25 cellular contexts compared by ENCODE assay signal in genomic region chr17:16243385-16243784, GRCh38.
DNase-seq lines count a peak whose midpoint lies in the region; ATAC-seq and TF ChIP-seq lines count a peak whose summit lies in the region.
"Had no signal": no experiment of that assay in that cellular context is flagged by ENCODE, and none has a peak within 500 bp of the region (broad histone marks: within the 10 kb centered on the region; RNA-seq: fewer than 3 reads in every experiment).

No MANE protein-coding gene starts in this region.

- no peaks in the 10 kb centered on the region for H4K20me1 ChIP-seq in OCI-LY3 (ENCODE audit: insufficient read depth, low read length)

- H3K4me3 Mint-ChIP-seq in effector memory CD8-positive, alpha-beta T cell = no peak overlapping the region
- no peak overlapping the region for H3K4me3 Mint-ChIP-seq in stimulated activated effector memory CD8-positive, alpha-beta T cell treated with anti-CD3 and anti-CD28 coated beads, Interleukin-12 subunit alpha, Interleukin-12 subunit beta, amount 100 ng/mL, for 72 hours
- H3K4me3 Mint-ChIP-seq: activated CD8-positive, alpha-beta T cell treated with anti-CD3 and anti-CD28 coated beads for 36 hours; activated naive CD8-positive, alpha-beta T cell treated with anti-CD3 and anti-CD28 coated beads, Interleukin-2, amount 10 ng/mL, durations not matched to agents 7 days and 5 days; CD4-positive, alpha-beta T cell; neural crest cell had no signal

- peak overlapping the region; percentile 53 for H3K27ac ChIP-seq in HUES48 (ENCODE audit: low read depth, low read length)
- 0 out of 2 replicates have a peak overlapping the region, but pooled peaks have one; percentile 17 for H3K27ac ChIP-seq in OCI-LY3 (ENCODE audit: low read length)
- no peak overlapping the region for H3K27ac ChIP-seq in brain microvascular endothelial cell
- H3K27ac ChIP-seq: lower lobe of right lung, suprapubic skin had no signal

- H3K4me1 Mint-ChIP-seq in effector memory CD8-positive, alpha-beta T cell (ENCODE audit: low read depth in 2 of 2) = peaks cover 5 to 8% of the 10 kb centered on the region in 2 donors
- peaks cover 14% of the 10 kb centered on the region for H3K4me1 Mint-ChIP-seq in stimulated activated effector memory CD8-positive, alpha-beta T cell treated with anti-CD3 and anti-CD28 coated beads, Interleukin-12 subunit alpha, Interleukin-12 subunit beta, amount 100 ng/mL, for 72 hours

- ATAC-seq in effector memory CD8-positive, alpha-beta T cell (replicated peaks) = no peak
- no peak for ATAC-seq in stimulated activated effector memory CD8-positive, alpha-beta T cell treated with anti-CD3 and anti-CD28 coated beads, Interleukin-12 subunit alpha, Interleukin-12 subunit beta, amount 100 ng/mL, for 72 hours
- ATAC-seq: activated CD8-positive, alpha-beta T cell treated with anti-CD3 and anti-CD28 coated beads for 36 hours; lower lobe of right lung; sciatic nerve; SK-N-SH treated with all-trans-retinoic acid at 6 μM for 48 hours had no signal

- H3K79me2 ChIP-seq in OCI-LY3 (ENCODE audit: low read length) = no peaks in the 10 kb centered on the region; the same call in 1 of the 2 replicates

- TF ChIP-seq CTCF in OCI-LY3 (IDR thresholded peaks at IDR 0.05; ENCODE audit: low read depth, low read length) (no peak), brain microvascular endothelial cell (IDR thresholded peaks at IDR 0.05; ENCODE audit: low read depth, low read length, missing control alignments) (no peak)

- in situ Hi-C loops in brain microvascular endothelial cell (cut with HindIII; ENCODE audit: low pct_ligation_motif_present, low sequenced_read_pairs) = no loop called here

- H3K36me3 Mint-ChIP-seq in effector memory CD8-positive, alpha-beta T cell (ENCODE audit: insufficient read depth) = peaks cover 11% of the 10 kb centered on the region
- H3K36me3 Mint-ChIP-seq in stimulated activated effector memory CD8-positive, alpha-beta T cell treated with anti-CD3 and anti-CD28 coated beads, Interleukin-12 subunit alpha, Interleukin-12 subunit beta, amount 100 ng/mL, for 72 hours = peaks cover 5% of the 10 kb centered on the region

- H3K27me3 ChIP-seq in HUES48 (ENCODE audit: control insufficient read depth, insufficient read depth, low read length) (no peaks in the 10 kb centered on the region), OCI-LY3 (ENCODE audit: low read depth, low read length) (no peaks in the 10 kb centered on the region), brain microvascular endothelial cell (replicated peaks) (no peaks in the 10 kb centered on the region)
- H3K27me3 ChIP-seq: suprapubic skin had no signal

- no peaks in the 10 kb centered on the region for H3K27me3 Mint-ChIP-seq in effector memory CD8-positive, alpha-beta T cell
- H3K27me3 Mint-ChIP-seq: activated CD8-positive, alpha-beta T cell treated with anti-CD3 and anti-CD28 coated beads for 36 hours; activated naive CD8-positive, alpha-beta T cell treated with anti-CD3 and anti-CD28 coated beads, Interleukin-2, amount 10 ng/mL, durations not matched to agents 7 days and 5 days; CD4-positive, alpha-beta T cell had no signal

- H2AFZ ChIP-seq in OCI-LY3 (ENCODE audit: low read depth, low read length) = peak overlapping the region; percentile 48; the same call in 1 of the 2 replicates

- H3K9me3 ChIP-seq in HUES48 (ENCODE audit: control insufficient read depth, insufficient read depth, low read length) (no peaks in the 10 kb centered on the region), OCI-LY3 (ENCODE audit: insufficient read depth, low read length) (no peaks in the 10 kb centered on the region)
- H3K9me3 ChIP-seq: lower lobe of right lung, mucosa of descending colon, suprapubic skin had no signal

- H3K4me1 ChIP-seq in HUES48 (ENCODE audit: control insufficient read depth, insufficient read depth, low read length) (peaks cover 3% of the 10 kb centered on the region; the same call in 1 of the 2 replicates), OCI-LY3 (ENCODE audit: low read length) (peaks cover 15% of the 10 kb centered on the region)
- H3K4me1 ChIP-seq: lower lobe of right lung, suprapubic skin had no signal

- no peak for DNase-seq in effector memory CD8-positive, alpha-beta T cell
- DNase-seq in stimulated activated effector memory CD8-positive, alpha-beta T cell treated with anti-CD3 and anti-CD28 coated beads, Interleukin-12 subunit alpha, Interleukin-12 subunit beta, amount 100 ng/mL, for 72 hours (ENCODE audit: low spot score in 2 of 2) = no peak
- no peak for DNase-seq in OCI-M1 (lab: John Stamatoyannopoulos, UW)
- no peak for DNase-seq in brain microvascular endothelial cell
- no peak for DNase-seq in D341Med (ENCODE audit: low spot score)
- DNase-seq: activated CD8-positive, alpha-beta T cell treated with anti-CD3 and anti-CD28 coated beads for 36 hours; activated effector memory CD4-positive, alpha-beta T cell treated with anti-CD3 and anti-CD28 coated beads, Interleukin-2, amount 50 U/mL, for 16 hours; activated naive CD8-positive, alpha-beta T cell treated with anti-CD3 and anti-CD28 coated beads, Interleukin-2, amount 10 ng/mL, durations not matched to agents 7 days and 5 days; CD4-positive, alpha-beta T cell; cerebellar nuclear complex; KBM-7; lower lobe of right lung; MM.1S; mucosa of descending colon; NCI-H146; posterior cingulate gyrus; stimulated activated CD4-positive, alpha-beta T cell treated with anti-CD3 and anti-CD28 coated beads, Interleukin-12 subunit alpha, Interleukin-12 subunit beta, amount 100 ng/mL, for 4 hours; stimulated activated CD4-positive, alpha-beta T cell treated with anti-CD3 and anti-CD28 coated beads, Interleukin-4, amount 100 ng/mL, for 4 hours; stimulated activated naive CD4-positive, alpha-beta T cell had no signal

- H3K9me3 Mint-ChIP-seq in effector memory CD8-positive, alpha-beta T cell = no peaks in the 10 kb centered on the region
- H3K9me3 Mint-ChIP-seq in stimulated activated effector memory CD8-positive, alpha-beta T cell treated with anti-CD3 and anti-CD28 coated beads, Interleukin-12 subunit alpha, Interleukin-12 subunit beta, amount 100 ng/mL, for 72 hours = no peaks in the 10 kb centered on the region
- H3K9me3 Mint-ChIP-seq: activated CD8-positive, alpha-beta T cell treated with anti-CD3 and anti-CD28 coated beads for 36 hours; activated naive CD8-positive, alpha-beta T cell treated with anti-CD3 and anti-CD28 coated beads, Interleukin-2, amount 10 ng/mL, durations not matched to agents 7 days and 5 days; CD4-positive, alpha-beta T cell; neural crest cell had no signal

- no peak overlapping the region for H3K4me3 ChIP-seq in HUES48 (ENCODE audit: low read depth, low read length)
- no peak overlapping the region for H3K4me3 ChIP-seq in OCI-LY3 (ENCODE audit: low read length)
- H3K4me3 ChIP-seq in brain microvascular endothelial cell (ENCODE audit: low read depth, low read length) = no peak overlapping the region
- H3K4me3 ChIP-seq: lower lobe of right lung, mucosa of descending colon, suprapubic skin had no signal

- no peak overlapping the region for H3K9ac ChIP-seq in HUES48 (ENCODE audit: low read depth, low read length)
- no peak overlapping the region for H3K9ac ChIP-seq in OCI-LY3 (ENCODE audit: low read length)

- H3K36me3 ChIP-seq in HUES48 (ENCODE audit: control insufficient read depth, insufficient read depth, low read length) = no peaks in the 10 kb centered on the region
- H3K36me3 ChIP-seq in OCI-LY3 (replicated peaks; ENCODE audit: low read depth, low read length) = no peaks in the 10 kb centered on the region
- H3K36me3 ChIP-seq in brain microvascular endothelial cell (replicated peaks) = no peaks in the 10 kb centered on the region
- H3K36me3 ChIP-seq: lower lobe of right lung, suprapubic skin had no signal

- H3K4me2 ChIP-seq in OCI-LY3 (ENCODE audit: low read length) = peak overlapping the region; percentile 44

- peak overlapping the region; percentile 74 to 75 for H3K27ac Mint-ChIP-seq in effector memory CD8-positive, alpha-beta T cell
- peak overlapping the region; percentile 23 for H3K27ac Mint-ChIP-seq in stimulated activated effector memory CD8-positive, alpha-beta T cell treated with anti-CD3 and anti-CD28 coated beads, Interleukin-12 subunit alpha, Interleukin-12 subunit beta, amount 100 ng/mL, for 72 hours
- H3K27ac Mint-ChIP-seq: activated CD8-positive, alpha-beta T cell treated with anti-CD3 and anti-CD28 coated beads for 36 hours; activated naive CD8-positive, alpha-beta T cell treated with anti-CD3 and anti-CD28 coated beads, Interleukin-2, amount 10 ng/mL, durations not matched to agents 7 days and 5 days; CD4-positive, alpha-beta T cell had no signal
